In genomic region chr3:118882353-118882947, GRCh38 we compare ENCODE assay signal across 9 cellular contexts.
DNase-seq lines count a peak whose midpoint lies in the region; ATAC-seq and TF ChIP-seq lines count a peak whose summit lies in the region.
"Had no signal": no experiment of that assay in that cellular context is flagged by ENCODE, and none has a peak within 500 bp of the region (broad histone marks: within the 10 kb centered on the region; RNA-seq: fewer than 3 reads in every experiment).

No MANE protein-coding gene starts in this region.

- H3K4me2 ChIP-seq in osteoblast (ENCODE audit: insufficient read depth, low read length), result no peak overlapping the region

- no peaks in the 10 kb centered on the region for H3K36me3 Mint-ChIP-seq in activated T-cell treated with anti-CD3 and anti-CD28 coated beads, Interleukin-2, amount 50 U/mL, for 72 hours (ENCODE audit: insufficient read depth in 2 of 2)

- 55 to 64% methylated on average over 3 of the region's 3 CpGs for WGBS in tibial nerve, 2 donors

- ATAC-seq in GM19372 (IDR thresholded peaks at IDR 0.05; ENCODE audit: low read depth, unreplicated experiment), result peak; percentile 62
- peak; percentile 57 to 72 for ATAC-seq in activated T-cell treated with anti-CD3 and anti-CD28 coated beads, Interleukin-2, amount 50 U/mL, for 72 hours (replicated peaks in 1 of 2)

- H3K9me3 ChIP-seq in Peyer's patch, result no peaks in the 10 kb centered on the region
- no peaks in the 10 kb centered on the region for H3K9me3 ChIP-seq in osteoblast (ENCODE audit: low read depth, low read length)
- no peaks in the 10 kb centered on the region for H3K9me3 ChIP-seq in tibial nerve

- H3K36me3 ChIP-seq in Peyer's patch (no peaks in the 10 kb centered on the region), osteoblast (ENCODE audit: insufficient read depth, low read length) (no peaks in the 10 kb centered on the region), tibial nerve (no peaks in the 10 kb centered on the region)

- peaks cover 12% of the 10 kb centered on the region for H3K27me3 Mint-ChIP-seq in activated T-cell treated with anti-CD3 and anti-CD28 coated beads, Interleukin-2, amount 50 U/mL, for 72 hours (ENCODE audit: low read depth)

- TF ChIP-seq POLR2A in Peyer's patch (IDR thresholded peaks at IDR 0.05) (no peak), tibial nerve (IDR thresholded peaks at IDR 0.05) (no peak)

- H3K4me1 Mint-ChIP-seq in activated T-cell treated with anti-CD3 and anti-CD28 coated beads, Interleukin-2, amount 50 U/mL, for 72 hours (ENCODE audit: low read depth), result no peaks in the 10 kb centered on the region

- no peaks in the 10 kb centered on the region for H4K20me1 ChIP-seq in osteoblast (ENCODE audit: insufficient read depth, low read length)

- H3K4me1 ChIP-seq in Peyer's patch, result no peaks in the 10 kb centered on the region
- no peaks in the 10 kb centered on the region for H3K4me1 ChIP-seq in osteoblast (ENCODE audit: insufficient read depth, low read length)
- H3K4me1 ChIP-seq in tibial nerve, result peaks cover 0 to 7% (median 0%) of the 10 kb centered on the region in 4 donors

- no peak for TF ChIP-seq EP300 in tibial nerve (IDR thresholded peaks at IDR 0.05)

- H3K27me3 ChIP-seq in Peyer's patch (no peaks in the 10 kb centered on the region), osteoblast (ENCODE audit: insufficient read depth, low read length) (no peaks in the 10 kb centered on the region), tibial nerve (no peaks in the 10 kb centered on the region)

- peak; percentile 29 for DNase-seq in COLO668 (lab: John Stamatoyannopoulos, UW; ENCODE audit: unreplicated experiment)
- peak; percentile 85 for DNase-seq in HT-29 (ENCODE audit: low spot score)
- DNase-seq in Peyer's patch, result peak in 2 of 3 donors; percentile 69 to 89
- peak; percentile 60 to 69 for DNase-seq in activated T-cell treated with anti-CD3 and anti-CD28 coated beads, Interleukin-2, amount 50 U/mL, for 72 hours
- DNase-seq in fibroblast of villous mesenchyme (ENCODE audit: low read depth), result peak; percentile 58
- DNase-seq in osteoblast (ENCODE audit: insufficient read length, low spot score, missing footprints), result peak; percentile 38
- peak; percentile 60 to 91 for DNase-seq in tibial nerve (ENCODE audit: low spot score in 2 of 2)

- H3K79me2 ChIP-seq in osteoblast (ENCODE audit: insufficient read depth, low read length), result no peaks in the 10 kb centered on the region

- no peak overlapping the region for H3K4me3 ChIP-seq in Peyer's patch
- no peak overlapping the region for H3K4me3 ChIP-seq in fibroblast of villous mesenchyme (ENCODE audit: low read depth, low read length)
- H3K4me3 ChIP-seq in osteoblast (ENCODE audit: insufficient read depth, low read length), result no peak overlapping the region
- no peak overlapping the region for H3K4me3 ChIP-seq in tibial nerve

- no peaks in the 10 kb centered on the region for H3K9me3 Mint-ChIP-seq in activated T-cell treated with anti-CD3 and anti-CD28 coated beads, Interleukin-2, amount 50 U/mL, for 72 hours
- H3K9me3 Mint-ChIP-seq: dendritic cell treated with granulocyte-macrophage colony-stimulating factor and Interleukin-4, amounts not matched to agents 40 ng/mL and 50 ng/mL, for 4 days had no signal

- H3K27ac Mint-ChIP-seq in activated T-cell treated with anti-CD3 and anti-CD28 coated beads, Interleukin-2, amount 50 U/mL, for 72 hours, result peak overlapping the region; percentile 3
- H3K27ac Mint-ChIP-seq: dendritic cell treated with granulocyte-macrophage colony-stimulating factor and Interleukin-4, amounts not matched to agents 40 ng/mL and 50 ng/mL, for 4 days had no signal

- H3K4me3 Mint-ChIP-seq in activated T-cell treated with anti-CD3 and anti-CD28 coated beads, Interleukin-2, amount 50 U/mL, for 72 hours, result no peak overlapping the region
- H3K4me3 Mint-ChIP-seq: dendritic cell treated with granulocyte-macrophage colony-stimulating factor and Interleukin-4, amounts not matched to agents 40 ng/mL and 50 ng/mL, for 4 days had no signal

- peak; percentile 52 to 80 (median 73) for TF ChIP-seq CTCF in Peyer's patch (IDR thresholded peaks at IDR 0.05)
- peak; percentile 68 for TF ChIP-seq CTCF in fibroblast of villous mesenchyme (IDR thresholded peaks at IDR 0.05; ENCODE audit: insufficient read depth, low read depth, low read length)
- peak; percentile 79 for TF ChIP-seq CTCF in osteoblast (IDR thresholded peaks at IDR 0.05; ENCODE audit: extremely low read depth, low read depth, low read length)
- TF ChIP-seq CTCF in tibial nerve (IDR thresholded peaks at IDR 0.05), result peak; percentile 61 to 81 (median 68)

- H2AFZ ChIP-seq in osteoblast (ENCODE audit: low read length), result no peak overlapping the region

- H3K27ac ChIP-seq in Peyer's patch, result no peak overlapping the region
- H3K27ac ChIP-seq in osteoblast (ENCODE audit: low read depth, low read length), result no peak overlapping the region
- no peak overlapping the region for H3K27ac ChIP-seq in tibial nerve

Comparison
In these comparisons a context has a peak if more than half of its experiments do, and no peak if none do; other contexts are left out.
1. DNase-seq: peak in every context shown above with its lines; median percentile 85 in HT-29; 79 in Peyer's patch; 76 in tibial nerve; 64 in activated T-cell treated with anti-CD3 and anti-CD28 coated beads, Interleukin-2, amount 50 U/mL, for 72 hours; 58 in fibroblast of villous mesenchyme; 38 in osteoblast; 29 in COLO668.